ENCODE assay signal across 27 cellular contexts in the genomic region with DNA sequence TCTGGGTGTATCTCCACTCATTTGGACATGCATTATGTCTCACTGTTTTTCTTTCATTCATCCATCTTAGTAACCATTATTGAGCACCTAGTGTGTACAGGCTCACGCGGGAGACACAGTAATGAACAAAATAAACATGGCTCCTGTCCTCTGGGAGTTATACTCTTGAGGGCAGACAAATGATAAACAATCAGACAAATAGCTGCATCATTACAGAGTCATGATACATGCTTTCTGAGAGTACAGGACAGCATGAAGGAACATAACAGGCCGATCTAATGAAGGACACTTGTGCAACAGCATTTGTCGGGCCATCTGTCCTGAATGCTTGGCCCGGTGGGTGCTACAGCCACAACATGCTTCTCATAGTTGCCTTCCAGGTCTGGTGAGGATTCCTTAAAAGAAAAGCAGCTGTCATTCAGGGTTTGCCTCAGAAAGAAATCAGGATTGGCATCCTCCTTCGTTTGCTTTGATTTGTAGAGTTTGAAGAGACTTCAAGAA.
"Had no signal": no experiment of that assay in that cellular context is flagged by ENCODE, and none has a peak within 500 bp of the region (broad histone marks: within the 10 kb centered on the region; RNA-seq: fewer than 3 reads in every experiment).

No MANE protein-coding gene starts in this region.

- H3K4me1 Mint-ChIP-seq: activated B cell treated with CpG ODN at 0.5 μM for 24 hours; activated naive CD8-positive, alpha-beta T cell treated with anti-CD3 and anti-CD28 coated beads, Interleukin-2, amount 50 U/mL, for 24 hours had no signal

- H3K9me3 ChIP-seq: ascending aorta, body of pancreas had no signal

- H3K27me3 Mint-ChIP-seq: T-cell had no signal

- H3K27ac ChIP-seq: ascending aorta, body of pancreas had no signal

- H3K4me3 ChIP-seq: ascending aorta, body of pancreas had no signal

- H3K27me3 ChIP-seq: ascending aorta, body of pancreas had no signal

- H3K9me3 Mint-ChIP-seq: activated B cell treated with CpG ODN at 0.5 μM for 24 hours; activated naive CD4-positive, alpha-beta T cell treated with anti-CD3 and anti-CD28 coated beads, Interleukin-2, amount 50 U/mL, for 72 hours; activated naive CD8-positive, alpha-beta T cell treated with anti-CD3 and anti-CD28 coated beads, Interleukin-2, amount 50 U/mL, for 24 hours; activated T-cell treated with anti-CD3 and anti-CD28 coated beads, Interleukin-2, amount 50 U/mL, for 4 hours; T-cell had no signal

- H3K27ac Mint-ChIP-seq: activated B cell treated with CpG ODN at 0.5 μM for 24 hours; activated CD4-positive, alpha-beta T cell treated with anti-CD3 and anti-CD28 coated beads, Interleukin-2, amount 10 ng/mL, durations not matched to agents 24 days and 14 days; activated naive CD4-positive, alpha-beta T cell treated with anti-CD3 and anti-CD28 coated beads, Interleukin-2, amount 50 U/mL, for 72 hours; activated naive CD8-positive, alpha-beta T cell treated with anti-CD3 and anti-CD28 coated beads, Interleukin-2, amount 50 U/mL, for 24 hours; T-cell had no signal

- H3K4me1 ChIP-seq: ascending aorta, body of pancreas had no signal

- H3K4me3 Mint-ChIP-seq: activated B cell treated with CpG ODN at 0.5 μM for 24 hours; activated CD4-positive, alpha-beta T cell treated with anti-CD3 and anti-CD28 coated beads, Interleukin-2, amount 10 ng/mL, durations not matched to agents 24 days and 14 days; activated naive CD8-positive, alpha-beta T cell treated with anti-CD3 and anti-CD28 coated beads, Interleukin-2, amount 50 U/mL, for 24 hours; activated T-cell treated with anti-CD3 and anti-CD28 coated beads, Interleukin-2, amount 50 U/mL, for 4 hours; T-cell had no signal

- H3K36me3 Mint-ChIP-seq: activated naive CD4-positive, alpha-beta T cell treated with anti-CD3 and anti-CD28 coated beads, Interleukin-2, amount 50 U/mL, for 72 hours; T-cell had no signal

- DNase-seq: activated B cell treated with CpG ODN at 0.5 μM for 24 hours; activated CD4-positive, alpha-beta T cell treated with anti-CD3 and anti-CD28 coated beads for 1 hour; activated CD4-positive, alpha-beta T cell treated with anti-CD3 and anti-CD28 coated beads, Interleukin-2, amount 10 ng/mL, durations not matched to agents 24 days and 14 days; activated CD4-positive, alpha-beta T cell treated with anti-CD3 and anti-CD28 coated beads, Interleukin-2, amount 50 U/mL, for 48 hours; activated CD8-positive, alpha-beta memory T cell treated with anti-CD3 and anti-CD28 coated beads for 24 hours; activated effector memory CD4-positive, alpha-beta T cell treated with anti-CD3 and anti-CD28 coated beads, Interleukin-2, amount 50 U/mL, for 16 hours; activated naive CD4-positive, alpha-beta T cell treated with Interleukin-2 at 50 U/mL for 16 hours; activated naive CD8-positive, alpha-beta T cell treated with anti-CD3 and anti-CD28 coated beads, Interleukin-2, amount 50 U/mL, for 24 hours; activated T-cell treated with anti-CD3 and anti-CD28 coated beads, Interleukin-2, amount 50 U/mL, for 4 hours; amniotic stem cell; body of pancreas; central memory CD4-positive, alpha-beta T cell; Kasumi-1; NCI-H1092; NCI-H1417 treated with DMSO at 0.1 percent for 48 hours; NCI-H1694; NCI-H2029; NCI-H2227 treated with DMSO at 0.1 percent for 48 hours; NCI-H446 treated with DMSO at 0.1 percent for 48 hours; NCI-H526 treated with DMSO at 0.1 percent for 48 hours; NCI-H82; SIG-M5; T-cell; T-helper 2 cell; T1000 had no signal

- ATAC-seq: activated naive CD4-positive, alpha-beta T cell treated with anti-CD3 and anti-CD28 coated beads, Interleukin-2, amount 50 U/mL, for 72 hours; activated naive CD8-positive, alpha-beta T cell treated with anti-CD3 and anti-CD28 coated beads, Interleukin-2, amount 50 U/mL, for 24 hours; activated T-cell treated with anti-CD3 and anti-CD28 coated beads, Interleukin-2, amount 50 U/mL, for 4 hours; body of pancreas; T-cell had no signal

- H3K36me3 ChIP-seq: ascending aorta had no signal
